In the genomic region with DNA sequence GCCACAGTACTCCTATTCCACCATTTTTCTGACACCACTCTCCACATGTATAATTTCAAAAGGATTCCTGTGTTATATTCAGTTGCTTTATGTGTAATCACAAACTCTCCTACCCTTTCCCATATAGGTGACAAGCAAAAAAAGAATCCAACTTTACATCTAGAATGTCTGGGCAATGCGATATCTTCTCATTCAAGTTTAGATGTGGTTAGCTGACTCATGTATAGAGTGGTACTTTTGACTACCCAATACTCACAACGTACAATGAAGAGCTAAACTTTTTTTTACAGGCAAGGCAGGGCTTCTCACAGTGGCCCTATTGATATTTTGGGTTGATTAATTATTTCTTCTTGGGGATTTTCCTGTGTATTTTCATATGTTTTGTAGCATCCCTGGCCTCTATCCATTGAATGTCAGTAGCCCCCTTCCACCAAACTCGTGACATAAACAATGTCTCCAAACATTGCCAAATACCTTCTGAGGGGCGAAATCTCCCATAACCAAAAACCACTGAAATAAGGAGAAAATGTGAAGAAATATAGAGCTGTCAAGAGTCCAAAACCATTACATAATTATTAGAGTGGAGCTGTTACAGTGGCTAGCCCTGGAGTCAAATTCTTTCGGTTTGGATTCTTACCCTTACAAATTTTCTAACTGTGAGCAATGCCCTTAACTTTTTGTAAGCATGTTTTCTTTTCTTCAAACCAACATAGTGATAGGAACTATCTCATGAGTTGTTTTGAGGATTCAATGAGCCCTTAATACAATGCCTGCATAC, we compare ENCODE assay signal across 24 cellular contexts.
DNase-seq lines count a peak whose midpoint lies in the region; ATAC-seq, FAIRE-seq and TF ChIP-seq lines count a peak whose summit lies in the region.
"Had no signal": no experiment of that assay in that cellular context is flagged by ENCODE, and none has a peak within 500 bp of the region (broad histone marks: within the 10 kb centered on the region; RNA-seq: fewer than 3 reads in every experiment).

No MANE protein-coding gene starts in this region.

- H3K23ac ChIP-seq in mesendoderm (ENCODE audit: low read length), result no peak overlapping the region

- H2AFZ ChIP-seq in astrocyte (ENCODE audit: low read depth, low read length), result no peak overlapping the region

- no peak for FAIRE-seq in astrocyte (lab: Jason Lieb, UNC)
- FAIRE-seq: endothelial cell of umbilical vein had no signal

- H2BK15ac ChIP-seq in mesendoderm (replicated peaks; ENCODE audit: low read depth), result no peak overlapping the region

- H3K27ac Mint-ChIP-seq in astrocyte (ENCODE audit: unreplicated experiment), result peak overlapping the region; percentile 71
- H3K27ac Mint-ChIP-seq: activated naive CD4-positive, alpha-beta T cell treated with anti-CD3 and anti-CD28 coated beads, Interleukin-2, amount 50 U/mL, for 72 hours; activated T-helper 1 cell treated with anti-CD3 and anti-CD28 coated beads, Interleukin-12 subunit alpha, Interleukin-12 subunit beta, Interleukin-2, Interleukin-4 antibody, amounts not matched to agents 30 ng/mL and 10 ng/mL and 1 ng/mL, durations not matched to agents 14 hours and 24 hours and 36 hours; brain; CD4-positive, CD25-positive, alpha-beta regulatory T cell; stimulated activated naive CD8-positive, alpha-beta T cell treated with anti-CD3 and anti-CD28 coated beads, Interleukin-15, Interleukin-2, amounts not matched to agents 100 ng/mL and 50 ng/mL, for 24 hours had no signal

- H2BK120ac ChIP-seq in mesendoderm (ENCODE audit: low read depth, low read length), result no peak overlapping the region

- H2AK5ac ChIP-seq in mesendoderm (ENCODE audit: low read length), result no peak overlapping the region

- no peaks in the 10 kb centered on the region for H3K79me2 ChIP-seq in astrocyte (ENCODE audit: insufficient read depth, low read length)
- H3K79me2 ChIP-seq in mesendoderm (ENCODE audit: control insufficient read depth, insufficient read depth, low read length), result no peaks in the 10 kb centered on the region

- no peaks in the 10 kb centered on the region for H3K27me3 Mint-ChIP-seq in astrocyte (ENCODE audit: low read depth, unreplicated experiment)
- H3K27me3 Mint-ChIP-seq: CD4-positive, CD25-positive, alpha-beta regulatory T cell; stimulated activated naive CD8-positive, alpha-beta T cell treated with anti-CD3 and anti-CD28 coated beads, Interleukin-15, Interleukin-2, amounts not matched to agents 100 ng/mL and 50 ng/mL, for 24 hours had no signal

- no peak overlapping the region for H3K4me3 ChIP-seq in astrocyte (ENCODE audit: insufficient read depth, low read depth, low read length)
- H3K4me3 ChIP-seq in mesendoderm (ENCODE audit: low read length), result no peak overlapping the region
- H3K4me3 ChIP-seq in body of pancreas, result no peak overlapping the region
- H3K4me3 ChIP-seq: transverse colon had no signal

- no CpG with 5 or more reads among the region's 5 CpGs for WGBS in mesendoderm (ENCODE audit: extremely low coverage, insufficient coverage, low lambda C conversion rate)
- 68 to 70% methylated on average over 5 of the region's 5 CpGs for WGBS in body of pancreas, 2 donors

- H3K27me3 ChIP-seq in astrocyte (ENCODE audit: insufficient read depth, low read length), result no peaks in the 10 kb centered on the region
- no peaks in the 10 kb centered on the region for H3K27me3 ChIP-seq in mesendoderm (ENCODE audit: insufficient read depth, low read length, poor library complexity)
- H3K27me3 ChIP-seq in body of pancreas, result no peaks in the 10 kb centered on the region
- H3K27me3 ChIP-seq: neutrophil, transverse colon had no signal

- H3K27ac ChIP-seq in astrocyte (ENCODE audit: low read depth, low read length) (peak overlapping the region; percentile 69), mesendoderm (ENCODE audit: low read depth, low read length) (no peak overlapping the region), body of pancreas (no peak overlapping the region)
- H3K27ac ChIP-seq: neutrophil, RWPE1, transverse colon had no signal

- H4K20me1 ChIP-seq in astrocyte (ENCODE audit: insufficient read depth, low read length), result no peaks in the 10 kb centered on the region

- H3K56ac ChIP-seq in mesendoderm (ENCODE audit: low read length), result no peak overlapping the region

- H3K36me3 ChIP-seq in astrocyte (ENCODE audit: insufficient read depth, low read length), result no peaks in the 10 kb centered on the region
- H3K36me3 ChIP-seq in mesendoderm (ENCODE audit: control insufficient read depth, insufficient read depth, low read length), result no peaks in the 10 kb centered on the region
- no peaks in the 10 kb centered on the region for H3K36me3 ChIP-seq in body of pancreas (replicated peaks in 1 of 2; ENCODE audit: insufficient read depth in 1 of 2, low read depth in 2 of 2)
- H3K36me3 ChIP-seq: neutrophil, transverse colon had no signal

- peak overlapping the region; percentile 68 for H3K4me2 ChIP-seq in astrocyte (ENCODE audit: low read length)
- no peak overlapping the region for H3K4me2 ChIP-seq in mesendoderm (ENCODE audit: low read length)

- no peaks in the 10 kb centered on the region for H3K9me3 ChIP-seq in astrocyte (ENCODE audit: insufficient read depth, low read depth, low read length)
- no peaks in the 10 kb centered on the region for H3K9me3 ChIP-seq in body of pancreas
- H3K9me3 ChIP-seq: neutrophil, transverse colon had no signal

- H4K5ac ChIP-seq in mesendoderm (ENCODE audit: low read length), result no peak overlapping the region

- H4K8ac ChIP-seq in mesendoderm (ENCODE audit: low read depth, low read length), result no peak overlapping the region

- H2BK5ac ChIP-seq in mesendoderm (ENCODE audit: low read length), result no peak overlapping the region

- in situ Hi-C loops in GM13976 (cut with MboI; ENCODE audit: low sequenced_read_pairs, unreplicated experiment), result no loop called here

- no peaks in the 10 kb centered on the region for H3K9me3 Mint-ChIP-seq in astrocyte (ENCODE audit: unreplicated experiment)
- H3K9me3 Mint-ChIP-seq: activated T-helper 1 cell treated with anti-CD3 and anti-CD28 coated beads, Interleukin-12 subunit alpha, Interleukin-12 subunit beta, Interleukin-2, Interleukin-4 antibody, amounts not matched to agents 30 ng/mL and 10 ng/mL and 1 ng/mL, durations not matched to agents 14 hours and 24 hours and 36 hours; brain had no signal

- H3K4me1 ChIP-seq in astrocyte (ENCODE audit: insufficient read depth, low read length) (peaks cover 10% of the 10 kb centered on the region), mesendoderm (ENCODE audit: control insufficient read depth, low read depth, low read length) (no peaks in the 10 kb centered on the region), body of pancreas (no peaks in the 10 kb centered on the region)
- H3K4me1 ChIP-seq: transverse colon had no signal

- no peaks in the 10 kb centered on the region for H3K36me3 Mint-ChIP-seq in astrocyte (ENCODE audit: low read depth, unreplicated experiment)
- H3K36me3 Mint-ChIP-seq: activated naive CD4-positive, alpha-beta T cell treated with anti-CD3 and anti-CD28 coated beads, Interleukin-2, amount 50 U/mL, for 72 hours; brain; CD4-positive, CD25-positive, alpha-beta regulatory T cell had no signal

- peak overlapping the region; percentile 16 for H3K4ac ChIP-seq in mesendoderm (ENCODE audit: low read depth, low read length)

- no peaks in the 10 kb centered on the region for H3K79me1 ChIP-seq in mesendoderm (ENCODE audit: low read length)

- H3K18ac ChIP-seq in mesendoderm (ENCODE audit: low read length), result no peak overlapping the region

- H3K4me3 Mint-ChIP-seq in astrocyte (ENCODE audit: unreplicated experiment), result no peak overlapping the region
- H3K4me3 Mint-ChIP-seq: activated T-helper 1 cell treated with anti-CD3 and anti-CD28 coated beads, Interleukin-12 subunit alpha, Interleukin-12 subunit beta, Interleukin-2, Interleukin-4 antibody, amounts not matched to agents 30 ng/mL and 10 ng/mL and 1 ng/mL, durations not matched to agents 14 hours and 24 hours and 36 hours; brain; CD4-positive, CD25-positive, alpha-beta regulatory T cell; stimulated activated naive CD8-positive, alpha-beta T cell treated with anti-CD3 and anti-CD28 coated beads, Interleukin-15, Interleukin-2, amounts not matched to agents 100 ng/mL and 50 ng/mL, for 24 hours had no signal

- H3K4me1 Mint-ChIP-seq in astrocyte (ENCODE audit: low read depth, unreplicated experiment), result peaks cover 13% of the 10 kb centered on the region
- H3K4me1 Mint-ChIP-seq: brain; CD4-positive, CD25-positive, alpha-beta regulatory T cell had no signal

- H3K9ac ChIP-seq in astrocyte (ENCODE audit: low read length) (peak overlapping the region; percentile 37), mesendoderm (ENCODE audit: low read length) (no peak overlapping the region)

- TF ChIP-seq POLR2A in body of pancreas (IDR thresholded peaks at IDR 0.05), result no peak

- TF ChIP-seq CTCF in astrocyte (IDR thresholded peaks at IDR 0.05; ENCODE audit: insufficient read depth, low read depth, low read length), result no peak
- no peak for TF ChIP-seq CTCF in GM13976 (IDR thresholded peaks at IDR 0.05; ENCODE audit: borderline replicate concordance, control extremely low read depth, extremely low read depth, insufficient read depth, missing control alignments)
- no peak for TF ChIP-seq CTCF in body of pancreas (IDR thresholded peaks at IDR 0.05)

- ATAC-seq in GM18858 (IDR thresholded peaks at IDR 0.05; ENCODE audit: unreplicated experiment) (peak; percentile 72), GM21619 (IDR thresholded peaks at IDR 0.05; ENCODE audit: unreplicated experiment) (no peak), body of pancreas (no peak)
- ATAC-seq: activated naive CD4-positive, alpha-beta T cell treated with anti-CD3 and anti-CD28 coated beads, Interleukin-2, amount 50 U/mL, for 72 hours had no signal

- DNase-seq in HS-5 (ENCODE audit: low read depth) (peak; percentile 30), astrocyte (ENCODE audit: low read depth) (peak; percentile 89), mesendoderm (peak; percentile 2), SHP77 treated with DMSO at 0.1 percent for 48 hours (lab: John Stamatoyannopoulos, UW) (no peak), GM13976 (ENCODE audit: low spot score) (no peak), body of pancreas (no peak)
- DNase-seq: CD4-positive, CD25-positive, alpha-beta regulatory T cell; dermis blood vessel endothelial cell; DMS 273 treated with DMSO at 0.1 percent for 48 hours; GF-D8; NCI-H1092 treated with DMSO at 0.1 percent for 48 hours; NCI-H2081; NCI-H510A; stimulated activated CD4-positive, alpha-beta T cell treated with anti-CD3 and anti-CD28 coated beads, Interleukin-4, amount 100 ng/mL, for 24 hours; transverse colon had no signal

- intact Hi-C loops in body of pancreas (cut with DNase I), result no loop called here

Comparison
In these comparisons a context has a peak if more than half of its experiments do, and no peak if none do; other contexts are left out.
1. DNase-seq: peak in HS-5 (single experiment), astrocyte (single experiment) and mesendoderm (single experiment); none in SHP77 treated with DMSO at 0.1 percent for 48 hours (single experiment), GM13976 (single experiment) and body of pancreas (0 of 4).